In the genomic region with DNA sequence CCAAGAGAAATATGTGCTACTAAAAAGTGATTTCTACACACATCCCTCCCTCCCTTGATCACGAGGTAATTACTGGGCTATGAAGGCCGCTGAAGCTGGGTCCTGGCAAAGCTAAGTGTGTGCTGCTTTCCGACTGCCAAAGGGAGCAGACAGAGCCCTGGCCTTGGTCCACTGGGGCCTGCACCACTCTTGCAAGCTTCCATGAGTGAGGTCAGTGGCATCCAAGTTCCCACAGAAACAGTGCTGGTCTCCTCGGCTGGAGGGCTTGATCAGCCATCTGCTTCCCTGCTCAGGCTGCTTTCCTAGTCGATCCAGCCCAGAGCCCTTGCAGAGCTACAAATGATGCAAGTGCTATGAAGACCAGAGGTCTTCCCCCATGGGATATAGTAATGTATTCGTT, we compare ENCODE assay signal across 14 cellular contexts.
DNase-seq lines count a peak whose midpoint lies in the region; ATAC-seq and TF ChIP-seq lines count a peak whose summit lies in the region.
"Had no signal": no experiment of that assay in that cellular context is flagged by ENCODE, and none has a peak within 500 bp of the region (broad histone marks: within the 10 kb centered on the region; RNA-seq: fewer than 3 reads in every experiment).

No MANE protein-coding gene starts in this region.

- intact Hi-C loops in heart left ventricle (cut with DNase I): loop anchor here in 1 of 10 donors (10.0 kb wide), 1 partner anchor 159 kb away; a partner anchor contains a TSS
- intact Hi-C loops in vagina (cut with DNase I): loop anchor here (10.0 kb wide), 1 partner anchor 309 kb away; no protein-coding TSS in a partner anchor
- intact Hi-C loops in esophagus squamous epithelium (cut with DNase I): no loop called here

- peak overlapping the region in 6 of 12 donors; percentile 10 to 64 (median 30) for H3K27ac ChIP-seq in heart left ventricle
- peak overlapping the region; percentile 54 for H3K27ac ChIP-seq in vagina
- peak overlapping the region in 1 of 4 donors; percentile 6 for H3K27ac ChIP-seq in esophagus squamous epithelium
- H3K27ac ChIP-seq: 22Rv1 had no signal

- no peak overlapping the region for H3K4me3 ChIP-seq in heart left ventricle
- no peak overlapping the region for H3K4me3 ChIP-seq in vagina
- H3K4me3 ChIP-seq in esophagus squamous epithelium: no peak overlapping the region

- peak; percentile 18 for DNase-seq in DMS 273 (lab: John Stamatoyannopoulos, UW; ENCODE audit: unreplicated experiment)
- no peak for DNase-seq in DMS 273 treated with DMSO at 0.1 percent for 48 hours (lab: John Stamatoyannopoulos, UW)
- DNase-seq in heart left ventricle: peak; percentile 37 to 89 (median 80)
- peak; percentile 17 for DNase-seq in pons (ENCODE audit: low spot score)
- DNase-seq in vagina (ENCODE audit: extremely low spot score in 2 of 2): peak in 1 of 2 donors; percentile 94
- no peak for DNase-seq in esophagus squamous epithelium (lab: John Stamatoyannopoulos, UW)
- no peak for DNase-seq in activated T-cell treated with anti-CD3 and anti-CD28 coated beads, Interleukin-2, amount 50 U/mL, for 4 hours
- no peak for DNase-seq in NCI-H510A treated with DMSO at 0.1 percent for 48 hours (lab: John Stamatoyannopoulos, UW)
- DNase-seq: activated T-cell treated with anti-CD3 and anti-CD28 coated beads, Interleukin-2, amount 50 U/mL, for 24 hours; amniotic stem cell; COR-L47; MV-4-11; retina had no signal

- H3K4me1 ChIP-seq in heart left ventricle (peaks cover 0 to 15% (median 2%) of the 10 kb centered on the region in 12 donors), vagina (peaks cover 7% of the 10 kb centered on the region), esophagus squamous epithelium (peaks cover 0 to 6% (median 3%) of the 10 kb centered on the region in 3 donors)

- no peak overlapping the region for H3K4me3 Mint-ChIP-seq in activated T-cell treated with anti-CD3 and anti-CD28 coated beads, Interleukin-2, amount 50 U/mL, for 4 hours
- H3K4me3 Mint-ChIP-seq: activated T-cell treated with anti-CD3 and anti-CD28 coated beads, Interleukin-2, amount 50 U/mL, for 24 hours had no signal

- WGBS in heart left ventricle, 4 donors: 39 to 75% (median 61%) methylated on average over 6 of the region's 6 CpGs
- WGBS in esophagus squamous epithelium, 2 donors: 50 to 68% methylated on average over 3 to 5 of the region's 6 CpGs

- no peaks in the 10 kb centered on the region for H3K27me3 Mint-ChIP-seq in activated T-cell treated with anti-CD3 and anti-CD28 coated beads, Interleukin-2, amount 50 U/mL, for 4 hours (ENCODE audit: low read depth)
- H3K27me3 Mint-ChIP-seq: activated T-cell treated with anti-CD3 and anti-CD28 coated beads, Interleukin-2, amount 50 U/mL, for 24 hours had no signal

- TF ChIP-seq POLR2A in heart left ventricle (IDR thresholded peaks at IDR 0.05): no peak
- no peak for TF ChIP-seq POLR2A in vagina (IDR thresholded peaks at IDR 0.05)
- no peak for TF ChIP-seq POLR2A in esophagus squamous epithelium (IDR thresholded peaks at IDR 0.05)

- peak; percentile 72 to 92 (median 82) for ATAC-seq in heart left ventricle
- ATAC-seq in activated T-cell treated with anti-CD3 and anti-CD28 coated beads, Interleukin-2, amount 50 U/mL, for 4 hours: no peak

- H3K36me3 Mint-ChIP-seq in activated T-cell treated with anti-CD3 and anti-CD28 coated beads, Interleukin-2, amount 50 U/mL, for 4 hours (ENCODE audit: insufficient read depth): peaks cover 19% of the 10 kb centered on the region

- H3K9me3 ChIP-seq in heart left ventricle (no peaks in the 10 kb centered on the region), vagina (no peaks in the 10 kb centered on the region), esophagus squamous epithelium (peaks cover 0 to 10% (median 0%) of the 10 kb centered on the region in 3 donors)

- H3K27me3 ChIP-seq in heart left ventricle (no peaks in the 10 kb centered on the region), vagina (no peaks in the 10 kb centered on the region), esophagus squamous epithelium (no peaks in the 10 kb centered on the region)

- no peaks in the 10 kb centered on the region for H3K4me1 Mint-ChIP-seq in activated T-cell treated with anti-CD3 and anti-CD28 coated beads, Interleukin-2, amount 50 U/mL, for 4 hours (ENCODE audit: low read depth)

- peaks cover 5% of the 10 kb centered on the region for H3K9me3 Mint-ChIP-seq in activated T-cell treated with anti-CD3 and anti-CD28 coated beads, Interleukin-2, amount 50 U/mL, for 4 hours

- no peaks in the 10 kb centered on the region for H3K36me3 ChIP-seq in heart left ventricle
- no peaks in the 10 kb centered on the region for H3K36me3 ChIP-seq in vagina
- no peaks in the 10 kb centered on the region for H3K36me3 ChIP-seq in esophagus squamous epithelium

- TF ChIP-seq CTCF in heart left ventricle (IDR thresholded peaks at IDR 0.05) (no peak), vagina (IDR thresholded peaks at IDR 0.05) (no peak), esophagus squamous epithelium (IDR thresholded peaks at IDR 0.05) (no peak)

Comparison
In these comparisons a context has a peak if more than half of its experiments do, and no peak if none do; other contexts are left out.
1. DNase-seq: peak in DMS 273 (single experiment), heart left ventricle (5 of 5) and pons (single experiment); none in DMS 273 treated with DMSO at 0.1 percent for 48 hours (single experiment), esophagus squamous epithelium (single experiment), activated T-cell treated with anti-CD3 and anti-CD28 coated beads, Interleukin-2, amount 50 U/mL, for 4 hours (single experiment) and NCI-H510A treated with DMSO at 0.1 percent for 48 hours (single experiment).
2. ATAC-seq: peak in heart left ventricle (4 of 4); none in activated T-cell treated with anti-CD3 and anti-CD28 coated beads, Interleukin-2, amount 50 U/mL, for 4 hours (0 of 2).